ENCODE assay signal across 15 cellular contexts in the genomic region with DNA sequence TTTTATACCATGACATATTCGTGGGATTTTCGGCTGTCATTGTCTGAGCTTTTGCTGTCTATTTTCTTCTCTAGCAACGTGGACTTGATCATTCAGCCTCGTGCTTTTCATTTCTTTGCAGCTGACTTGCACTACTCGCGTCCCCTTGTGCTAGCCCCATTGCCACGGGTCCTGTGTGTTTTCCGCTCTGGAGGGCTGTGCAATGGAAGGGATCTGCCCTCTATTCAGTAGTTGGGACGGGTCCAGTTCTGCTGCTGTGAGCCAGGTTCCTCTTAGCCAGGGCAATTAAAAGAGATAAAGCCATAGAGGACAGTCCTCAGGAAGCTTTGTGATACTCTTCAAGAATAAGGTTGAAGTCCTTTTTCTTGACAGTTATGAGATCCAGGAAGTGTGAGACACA. TPM values are rescaled to one million over a fixed set of nuclear protein-coding genes. Genes with fewer than 3 reads are reported as not detected.
DNase-seq lines count a peak whose midpoint lies in the region; ATAC-seq, FAIRE-seq and TF ChIP-seq lines count a peak whose summit lies in the region.
"Had no signal": no experiment of that assay in that cellular context is flagged by ENCODE, and none has a peak within 500 bp of the region (broad histone marks: within the 10 kb centered on the region; RNA-seq: fewer than 3 reads in every experiment).

No MANE protein-coding gene starts in this region.

- intact Hi-C loops in esophagus muscularis mucosa (cut with DNase I), result no loop called here
- intact Hi-C loops in tibial artery (cut with DNase I; ENCODE audit: low total_unique reads), result no loop called here

- WGBS in esophagus muscularis mucosa, result 87% methylated on average over 9 of the region's 9 CpGs

- no peak for ATAC-seq in natural killer cell treated with Interleukin-12 subunit alpha and Interleukin-12 subunit beta and Interleukin-15 and Interleukin-18, amount 100 ng/mL, for 72 hours
- no peak for ATAC-seq in GM18868 (IDR thresholded peaks at IDR 0.05; ENCODE audit: unreplicated experiment)
- ATAC-seq in activated naive CD8-positive, alpha-beta T cell treated with anti-CD3 and anti-CD28 coated beads, Interleukin-2, amount 50 U/mL, for 24 hours, result no peak

- no peak for TF ChIP-seq POLR2A in esophagus muscularis mucosa (IDR thresholded peaks at IDR 0.05; ENCODE audit: low read depth)

- H3K4me1 ChIP-seq in astrocyte (ENCODE audit: insufficient read depth, low read length) (peaks cover 84% of the 10 kb centered on the region), esophagus muscularis mucosa (peaks cover 81 to 96% (median 94%) of the 10 kb centered on the region in 4 donors), tibial artery (peaks cover 3 to 100% (median 88%) of the 10 kb centered on the region in 4 donors)

- peak overlapping the region; percentile 98 for H3K27ac ChIP-seq in astrocyte (ENCODE audit: low read depth, low read length)
- H3K27ac ChIP-seq in esophagus muscularis mucosa (replicated peaks in 1 of 4), result peak overlapping the region; percentile 71 to 82 (median 76)
- H3K27ac ChIP-seq in tibial artery, result peak overlapping the region; percentile 80 to 84
- H3K27ac ChIP-seq: neutrophil had no signal

- H3K4me3 Mint-ChIP-seq in astrocyte (ENCODE audit: unreplicated experiment), result no peak overlapping the region
- no peak overlapping the region for H3K4me3 Mint-ChIP-seq in natural killer cell treated with Interleukin-12 subunit alpha and Interleukin-12 subunit beta and Interleukin-15 and Interleukin-18, amount 100 ng/mL, for 72 hours
- H3K4me3 Mint-ChIP-seq in activated naive CD8-positive, alpha-beta T cell treated with anti-CD3 and anti-CD28 coated beads, Interleukin-2, amount 50 U/mL, for 24 hours, result no peak overlapping the region
- H3K4me3 Mint-ChIP-seq: activated CD4-positive, alpha-beta memory T cell treated with anti-CD3 and anti-CD28 coated beads, Interleukin-2, amount 10 ng/mL, durations not matched to agents 7 days and 5 days had no signal

- H3K9me3 Mint-ChIP-seq in astrocyte (ENCODE audit: unreplicated experiment), result peaks cover 4% of the 10 kb centered on the region
- H3K9me3 Mint-ChIP-seq in natural killer cell treated with Interleukin-12 subunit alpha and Interleukin-12 subunit beta and Interleukin-15 and Interleukin-18, amount 100 ng/mL, for 72 hours, result no peaks in the 10 kb centered on the region
- no peaks in the 10 kb centered on the region for H3K9me3 Mint-ChIP-seq in activated naive CD8-positive, alpha-beta T cell treated with anti-CD3 and anti-CD28 coated beads, Interleukin-2, amount 50 U/mL, for 24 hours
- H3K9me3 Mint-ChIP-seq: activated CD4-positive, alpha-beta memory T cell treated with anti-CD3 and anti-CD28 coated beads, Interleukin-2, amount 10 ng/mL, durations not matched to agents 7 days and 5 days had no signal

- FAIRE-seq in astrocyte (lab: Jason Lieb, UNC), result no peak
- FAIRE-seq: D721Med had no signal

- H3K27me3 ChIP-seq in astrocyte (ENCODE audit: insufficient read depth, low read length), result no peaks in the 10 kb centered on the region
- no peaks in the 10 kb centered on the region for H3K27me3 ChIP-seq in esophagus muscularis mucosa
- no peaks in the 10 kb centered on the region for H3K27me3 ChIP-seq in tibial artery
- H3K27me3 ChIP-seq: neutrophil had no signal

- no peaks in the 10 kb centered on the region for H3K27me3 Mint-ChIP-seq in astrocyte (ENCODE audit: low read depth, unreplicated experiment)
- no peaks in the 10 kb centered on the region for H3K27me3 Mint-ChIP-seq in natural killer cell treated with Interleukin-12 subunit alpha and Interleukin-12 subunit beta and Interleukin-15 and Interleukin-18, amount 100 ng/mL, for 72 hours
- H3K27me3 Mint-ChIP-seq in activated naive CD8-positive, alpha-beta T cell treated with anti-CD3 and anti-CD28 coated beads, Interleukin-2, amount 50 U/mL, for 24 hours, result no peaks in the 10 kb centered on the region
- H3K27me3 Mint-ChIP-seq: activated CD4-positive, alpha-beta memory T cell treated with anti-CD3 and anti-CD28 coated beads, Interleukin-2, amount 10 ng/mL, durations not matched to agents 7 days and 5 days had no signal

- H3K4me3 ChIP-seq in astrocyte (ENCODE audit: insufficient read depth, low read depth, low read length), result no peak overlapping the region
- no peak overlapping the region for H3K4me3 ChIP-seq in esophagus muscularis mucosa
- H3K4me3 ChIP-seq in tibial artery, result peak overlapping the region; percentile 4 to 31

- H4K20me1 ChIP-seq in astrocyte (ENCODE audit: insufficient read depth, low read length), result peaks cover 36% of the 10 kb centered on the region

- TF ChIP-seq CTCF in astrocyte (IDR thresholded peaks at IDR 0.05; ENCODE audit: insufficient read depth, low read depth, low read length) (no peak), esophagus muscularis mucosa (IDR thresholded peaks at IDR 0.05) (no peak), tibial artery (IDR thresholded peaks at IDR 0.05) (no peak)

- H3K36me3 ChIP-seq in astrocyte (ENCODE audit: insufficient read depth, low read length), result peaks cover 18% of the 10 kb centered on the region
- peaks cover 0 to 27% (median 0%) of the 10 kb centered on the region in 4 donors for H3K36me3 ChIP-seq in esophagus muscularis mucosa
- H3K36me3 ChIP-seq in tibial artery, result peaks cover 0 to 15% (median 0%) of the 10 kb centered on the region in 3 donors

- TF ChIP-seq EP300 in esophagus muscularis mucosa (IDR thresholded peaks at IDR 0.05), result no peak

- H3K36me3 Mint-ChIP-seq in astrocyte (ENCODE audit: low read depth, unreplicated experiment), result peaks cover 30% of the 10 kb centered on the region
- peaks cover 39% of the 10 kb centered on the region for H3K36me3 Mint-ChIP-seq in natural killer cell treated with Interleukin-12 subunit alpha and Interleukin-12 subunit beta and Interleukin-15 and Interleukin-18, amount 100 ng/mL, for 72 hours
- peaks cover 43% of the 10 kb centered on the region for H3K36me3 Mint-ChIP-seq in activated naive CD8-positive, alpha-beta T cell treated with anti-CD3 and anti-CD28 coated beads, Interleukin-2, amount 50 U/mL, for 24 hours (ENCODE audit: low read depth)

- H3K9me3 ChIP-seq in astrocyte (ENCODE audit: insufficient read depth, low read depth, low read length), result no peaks in the 10 kb centered on the region
- no peaks in the 10 kb centered on the region for H3K9me3 ChIP-seq in esophagus muscularis mucosa
- H3K9me3 ChIP-seq in tibial artery, result no peaks in the 10 kb centered on the region
- H3K9me3 ChIP-seq: neutrophil had no signal

- DNase-seq in astrocyte (ENCODE audit: low read depth) (no peak), esophagus muscularis mucosa (ENCODE audit: extremely low spot score) (no peak), tibial artery (no peak), SHP77 (lab: John Stamatoyannopoulos, UW) (no peak)
- DNase-seq in natural killer cell treated with Interleukin-12 subunit alpha and Interleukin-12 subunit beta and Interleukin-15 and Interleukin-18, amount 100 ng/mL, for 72 hours (ENCODE audit: low spot score), result no peak
- no peak for DNase-seq in activated naive CD8-positive, alpha-beta T cell treated with anti-CD3 and anti-CD28 coated beads, Interleukin-2, amount 50 U/mL, for 24 hours
- DNase-seq: activated CD4-positive, alpha-beta memory T cell treated with anti-CD3 and anti-CD28 coated beads, Interleukin-2, amount 10 ng/mL, durations not matched to agents 7 days and 5 days; AML-193; effector CD8-positive, alpha-beta T cell; mesenchymal stem cell; MV-4-11; NCI-H774 had no signal

- H3K4me2 ChIP-seq in astrocyte (ENCODE audit: low read length), result peak overlapping the region; percentile 17

- H3K4me1 Mint-ChIP-seq in astrocyte (ENCODE audit: low read depth, unreplicated experiment), result peaks cover 54% of the 10 kb centered on the region
- peaks cover 81 to 82% of the 10 kb centered on the region in 2 donors for H3K4me1 Mint-ChIP-seq in natural killer cell treated with Interleukin-12 subunit alpha and Interleukin-12 subunit beta and Interleukin-15 and Interleukin-18, amount 100 ng/mL, for 72 hours (ENCODE audit: low read depth in 2 of 2)
- peaks cover 59% of the 10 kb centered on the region for H3K4me1 Mint-ChIP-seq in activated naive CD8-positive, alpha-beta T cell treated with anti-CD3 and anti-CD28 coated beads, Interleukin-2, amount 50 U/mL, for 24 hours

- H2AFZ ChIP-seq in astrocyte (ENCODE audit: low read depth, low read length), result no peak overlapping the region

- H3K27ac Mint-ChIP-seq in astrocyte (ENCODE audit: unreplicated experiment), result no peak overlapping the region
- peak overlapping the region; percentile 38 to 67 for H3K27ac Mint-ChIP-seq in natural killer cell treated with Interleukin-12 subunit alpha and Interleukin-12 subunit beta and Interleukin-15 and Interleukin-18, amount 100 ng/mL, for 72 hours
- no peak overlapping the region for H3K27ac Mint-ChIP-seq in activated naive CD8-positive, alpha-beta T cell treated with anti-CD3 and anti-CD28 coated beads, Interleukin-2, amount 50 U/mL, for 24 hours
- H3K27ac Mint-ChIP-seq: activated CD4-positive, alpha-beta memory T cell treated with anti-CD3 and anti-CD28 coated beads, Interleukin-2, amount 10 ng/mL, durations not matched to agents 7 days and 5 days had no signal

- peaks cover 96% of the 10 kb centered on the region for H3K79me2 ChIP-seq in astrocyte (ENCODE audit: insufficient read depth, low read length)

- peak overlapping the region; percentile 36 for H3K9ac ChIP-seq in astrocyte (ENCODE audit: low read length)

RNA-seq across cellular contexts. Expression of gene NEDD9, which starts 17.6 kb away (rescaled TPM):
- 37.3 and 39.6 TPM in 2 replicates for total RNA-seq in astrocyte
- total RNA-seq in esophagus muscularis mucosa, result 10 to 100 TPM; 18.3 to 47.2 (median 32.9) TPM
- total RNA-seq in natural killer cell treated with Interleukin-12 subunit alpha and Interleukin-12 subunit beta and Interleukin-15 and Interleukin-18, amount 100 ng/mL, for 72 hours, result 10 to 100 TPM; 59.9 to 81.3 TPM

Comparison
In these comparisons a context has a peak if more than half of its experiments do, and no peak if none do; other contexts are left out.
1. H3K4me3 ChIP-seq: peak in tibial artery (2 of 2); none in astrocyte (single experiment) and esophagus muscularis mucosa (0 of 4).
2. H3K27ac Mint-ChIP-seq: peak in natural killer cell treated with Interleukin-12 subunit alpha and Interleukin-12 subunit beta and Interleukin-15 and Interleukin-18, amount 100 ng/mL, for 72 hours (2 of 2); none in astrocyte (single experiment) and activated naive CD8-positive, alpha-beta T cell treated with anti-CD3 and anti-CD28 coated beads, Interleukin-2, amount 50 U/mL, for 24 hours (single experiment).
3. Peak in every context shown above with its lines, with median percentiles within 50 percentile points of each other: H3K27ac ChIP-seq.